ENCODE assay signal across 31 cellular contexts in the genomic region with DNA sequence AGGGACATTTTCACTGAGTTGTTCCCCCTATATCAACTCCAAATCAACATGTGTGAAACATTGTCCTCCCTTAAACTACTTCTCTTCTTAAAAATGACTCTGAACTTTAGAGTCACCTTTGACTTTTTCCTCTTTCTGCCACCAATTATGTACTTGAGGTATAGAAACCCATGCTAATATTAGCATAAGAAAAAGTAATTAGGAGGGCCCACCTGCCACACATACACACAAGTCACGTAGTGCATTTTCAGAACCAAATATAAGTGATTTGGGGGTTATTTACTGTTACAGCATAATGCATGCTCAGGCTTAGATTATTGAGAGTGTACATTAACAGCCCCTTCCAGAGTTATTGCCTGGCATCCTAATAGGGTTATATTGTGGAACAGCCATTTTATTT.
"Had no signal": no experiment of that assay in that cellular context is flagged by ENCODE, and none has a peak within 500 bp of the region (broad histone marks: within the 10 kb centered on the region; RNA-seq: fewer than 3 reads in every experiment).

No MANE protein-coding gene starts in this region.

- H3K27ac ChIP-seq: ascending aorta, brain microvascular endothelial cell, coronary artery, dorsolateral prefrontal cortex, esophagus muscularis mucosa, foreskin keratinocyte, gastrocnemius medialis, heart left ventricle, VCaP had no signal

- H3K27me3 ChIP-seq: ascending aorta, brain microvascular endothelial cell, esophagus muscularis mucosa, foreskin keratinocyte, gastrocnemius medialis had no signal

- H3K36me3 ChIP-seq: ascending aorta, brain microvascular endothelial cell, esophagus muscularis mucosa, gastrocnemius medialis, heart left ventricle had no signal

- H3K27me3 Mint-ChIP-seq: activated CD4-positive, alpha-beta memory T cell treated with anti-CD3 and anti-CD28 coated beads, Interleukin-2, amount 10 ng/mL, durations not matched to agents 7 days and 5 days; activated CD4-positive, alpha-beta T cell treated with anti-CD3 and anti-CD28 coated beads, Interleukin-2, amount 10 ng/mL, durations not matched to agents 7 days and 5 days; activated naive CD4-positive, alpha-beta T cell treated with anti-CD3 and anti-CD28 coated beads, Interleukin-2, amount 10 ng/mL, durations not matched to agents 7 days and 5 days; activated naive CD8-positive, alpha-beta T cell treated with anti-CD3 and anti-CD28 coated beads, Interleukin-2, amount 10 ng/mL, durations not matched to agents 7 days and 5 days; central memory CD8-positive, alpha-beta T cell; dendritic cell treated with granulocyte-macrophage colony-stimulating factor and Interleukin-4, amounts not matched to agents 40 ng/mL and 50 ng/mL, for 4 days had no signal

- H3K4me1 Mint-ChIP-seq: activated CD4-positive, alpha-beta memory T cell treated with anti-CD3 and anti-CD28 coated beads, Interleukin-2, amount 10 ng/mL, durations not matched to agents 7 days and 5 days; activated CD4-positive, alpha-beta T cell treated with anti-CD3 and anti-CD28 coated beads, Interleukin-2, amount 10 ng/mL, durations not matched to agents 7 days and 5 days; activated naive CD4-positive, alpha-beta T cell treated with anti-CD3 and anti-CD28 coated beads, Interleukin-2, amount 10 ng/mL, durations not matched to agents 7 days and 5 days; activated naive CD8-positive, alpha-beta T cell treated with anti-CD3 and anti-CD28 coated beads, Interleukin-2, amount 10 ng/mL, durations not matched to agents 7 days and 5 days; central memory CD8-positive, alpha-beta T cell had no signal

- DNase-seq: activated CD4-positive, alpha-beta memory T cell treated with anti-CD3 and anti-CD28 coated beads, Interleukin-2, amount 10 ng/mL, durations not matched to agents 7 days and 5 days; activated CD4-positive, alpha-beta T cell treated with anti-CD3 and anti-CD28 coated beads for 1 hour; activated CD4-positive, alpha-beta T cell treated with anti-CD3 and anti-CD28 coated beads for 4 hours; activated CD4-positive, alpha-beta T cell treated with anti-CD3 and anti-CD28 coated beads, Interleukin-2, amount 10 ng/mL, durations not matched to agents 7 days and 5 days; activated CD4-positive, alpha-beta T cell treated with anti-CD3 and anti-CD28 coated beads, Interleukin-2, amount 50 U/mL, for 4 hours; activated CD8-positive, alpha-beta memory T cell treated with anti-CD3 and anti-CD28 coated beads, Interleukin-2, amount 50 U/mL, for 48 hours; activated gamma-delta T cell; activated naive CD4-positive, alpha-beta T cell; activated naive CD4-positive, alpha-beta T cell treated with anti-CD3 and anti-CD28 coated beads, Interleukin-2, amount 10 ng/mL, durations not matched to agents 7 days and 5 days; activated naive CD8-positive, alpha-beta T cell treated with anti-CD3 and anti-CD28 coated beads, Interleukin-2, amount 10 ng/mL, durations not matched to agents 7 days and 5 days; activated T-cell treated with anti-CD3 and anti-CD28 coated beads for 4 hours; activated T-cell treated with anti-CD3 and anti-CD28 coated beads, Interleukin-2, amount 50 U/mL, for 24 hours; activated T-cell treated with anti-CD3 and anti-CD28 coated beads, Interleukin-2, amount 50 U/mL, for 72 hours; brain microvascular endothelial cell; dorsolateral prefrontal cortex; effector memory CD4-positive, alpha-beta T cell; erythroblast; foreskin keratinocyte; gastrocnemius medialis; glutamatergic neuron; heart left ventricle; T-helper 2 cell had no signal

- H3K27ac Mint-ChIP-seq: activated CD4-positive, alpha-beta memory T cell treated with anti-CD3 and anti-CD28 coated beads, Interleukin-2, amount 10 ng/mL, durations not matched to agents 7 days and 5 days; activated CD4-positive, alpha-beta T cell treated with anti-CD3 and anti-CD28 coated beads, Interleukin-2, amount 10 ng/mL, durations not matched to agents 7 days and 5 days; activated naive CD4-positive, alpha-beta T cell treated with anti-CD3 and anti-CD28 coated beads, Interleukin-2, amount 10 ng/mL, durations not matched to agents 7 days and 5 days; activated naive CD4-positive, alpha-beta T cell treated with anti-CD3 and anti-CD28 coated beads, Interleukin-2, amount 50 U/mL, for 72 hours; activated naive CD8-positive, alpha-beta T cell treated with anti-CD3 and anti-CD28 coated beads, Interleukin-2, amount 10 ng/mL, durations not matched to agents 7 days and 5 days; activated T-cell treated with anti-CD3 and anti-CD28 coated beads, Interleukin-2, amount 50 U/mL, for 24 hours; activated T-cell treated with anti-CD3 and anti-CD28 coated beads, Interleukin-2, amount 50 U/mL, for 72 hours; dendritic cell treated with granulocyte-macrophage colony-stimulating factor and Interleukin-4, amounts not matched to agents 40 ng/mL and 50 ng/mL, for 4 days had no signal

- H3K4me3 ChIP-seq: ascending aorta, coronary artery, dorsolateral prefrontal cortex, esophagus muscularis mucosa, gastrocnemius medialis, heart left ventricle had no signal

- H3K4me1 ChIP-seq: ascending aorta, esophagus muscularis mucosa, foreskin keratinocyte, gastrocnemius medialis, heart left ventricle had no signal

- FAIRE-seq: bronchial epithelial cell had no signal

- H3K9me3 ChIP-seq: ascending aorta, esophagus muscularis mucosa, gastrocnemius medialis, heart left ventricle had no signal

- H3K36me3 Mint-ChIP-seq: activated naive CD4-positive, alpha-beta T cell treated with anti-CD3 and anti-CD28 coated beads, Interleukin-2, amount 10 ng/mL, durations not matched to agents 7 days and 5 days; activated naive CD4-positive, alpha-beta T cell treated with anti-CD3 and anti-CD28 coated beads, Interleukin-2, amount 50 U/mL, for 72 hours; activated naive CD8-positive, alpha-beta T cell treated with anti-CD3 and anti-CD28 coated beads, Interleukin-2, amount 10 ng/mL, durations not matched to agents 7 days and 5 days; WTC11 had no signal

- H3K9me3 Mint-ChIP-seq: activated CD4-positive, alpha-beta memory T cell treated with anti-CD3 and anti-CD28 coated beads, Interleukin-2, amount 10 ng/mL, durations not matched to agents 7 days and 5 days; activated CD4-positive, alpha-beta T cell treated with anti-CD3 and anti-CD28 coated beads, Interleukin-2, amount 10 ng/mL, durations not matched to agents 7 days and 5 days; activated naive CD4-positive, alpha-beta T cell treated with anti-CD3 and anti-CD28 coated beads, Interleukin-2, amount 10 ng/mL, durations not matched to agents 7 days and 5 days; activated naive CD4-positive, alpha-beta T cell treated with anti-CD3 and anti-CD28 coated beads, Interleukin-2, amount 50 U/mL, for 72 hours; activated naive CD8-positive, alpha-beta T cell treated with anti-CD3 and anti-CD28 coated beads, Interleukin-2, amount 10 ng/mL, durations not matched to agents 7 days and 5 days; activated T-cell treated with anti-CD3 and anti-CD28 coated beads, Interleukin-2, amount 50 U/mL, for 24 hours; activated T-cell treated with anti-CD3 and anti-CD28 coated beads, Interleukin-2, amount 50 U/mL, for 72 hours; dendritic cell treated with granulocyte-macrophage colony-stimulating factor and Interleukin-4, amounts not matched to agents 40 ng/mL and 50 ng/mL, for 4 days; WTC11 had no signal

- H3K4me3 Mint-ChIP-seq: activated CD4-positive, alpha-beta memory T cell treated with anti-CD3 and anti-CD28 coated beads, Interleukin-2, amount 10 ng/mL, durations not matched to agents 7 days and 5 days; activated CD4-positive, alpha-beta T cell treated with anti-CD3 and anti-CD28 coated beads, Interleukin-2, amount 10 ng/mL, durations not matched to agents 7 days and 5 days; activated naive CD4-positive, alpha-beta T cell treated with anti-CD3 and anti-CD28 coated beads, Interleukin-2, amount 10 ng/mL, durations not matched to agents 7 days and 5 days; activated naive CD8-positive, alpha-beta T cell treated with anti-CD3 and anti-CD28 coated beads, Interleukin-2, amount 10 ng/mL, durations not matched to agents 7 days and 5 days; activated T-cell treated with anti-CD3 and anti-CD28 coated beads, Interleukin-2, amount 50 U/mL, for 24 hours; activated T-cell treated with anti-CD3 and anti-CD28 coated beads, Interleukin-2, amount 50 U/mL, for 72 hours; central memory CD8-positive, alpha-beta T cell; dendritic cell treated with granulocyte-macrophage colony-stimulating factor and Interleukin-4, amounts not matched to agents 40 ng/mL and 50 ng/mL, for 4 days had no signal
